Comparison of ENCODE assay signal across 27 cellular contexts in genomic region chr1:104105466-104105865, GRCh38.
"Had no signal": no experiment of that assay in that cellular context is flagged by ENCODE, and none has a peak within 500 bp of the region (broad histone marks: within the 10 kb centered on the region; RNA-seq: fewer than 3 reads in every experiment).

No MANE protein-coding gene starts in this region.

- H3K9me3 Mint-ChIP-seq: endodermal cell, mesothelial cell of epicardium had no signal

- H3K36me3 Mint-ChIP-seq: mesothelial cell of epicardium had no signal

- H3K36me3 ChIP-seq: colonic mucosa, esophagus squamous epithelium, gastrocnemius medialis, heart right ventricle, left lung, lower lobe of right lung had no signal

- DNase-seq: colonic mucosa; cortex of kidney; effector CD8-positive, alpha-beta T cell; effector memory CD8-positive, alpha-beta T cell; endodermal cell; erythroblast; esophagus squamous epithelium; foreskin fibroblast; foreskin melanocyte; gastrocnemius medialis; glutamatergic neuron; head of caudate nucleus; heart right ventricle; hippocampal formation; left cardiac atrium; left lung; left ventricle myocardium superior; lower lobe of right lung; mesenchymal stem cell; mucosa of descending colon had no signal

- H3K4me3 Mint-ChIP-seq: dendritic cell treated with granulocyte-macrophage colony-stimulating factor and Interleukin-4, amounts not matched to agents 40 ng/mL and 50 ng/mL, for 4 days; effector memory CD8-positive, alpha-beta T cell; endodermal cell; mesothelial cell of epicardium had no signal

- H3K27ac ChIP-seq: colonic mucosa, epithelial cell of prostate, esophagus squamous epithelium, gastrocnemius medialis, heart right ventricle, left lung, lower lobe of right lung had no signal

- H3K27me3 ChIP-seq: colonic mucosa, esophagus squamous epithelium, gastrocnemius medialis, heart right ventricle, left lung had no signal

- H3K4me3 ChIP-seq: colonic mucosa, esophagus squamous epithelium, gastrocnemius medialis, heart right ventricle, left lung, lower lobe of right lung, mucosa of descending colon had no signal

- H3K9me3 ChIP-seq: colonic mucosa, esophagus squamous epithelium, gastrocnemius medialis, heart right ventricle, left lung, lower lobe of right lung, mucosa of descending colon had no signal

- ATAC-seq: effector memory CD8-positive, alpha-beta T cell; esophagus mucosa; gastrocnemius medialis; heart right ventricle; left cardiac atrium; left lung; left ventricle myocardium superior; lower lobe of right lung; mucosa of descending colon had no signal

- FAIRE-seq: endometrium, islet of Langerhans, keratinocyte had no signal

- H3K4me1 ChIP-seq: colonic mucosa, esophagus squamous epithelium, gastrocnemius medialis, heart right ventricle, left lung, lower lobe of right lung had no signal

- H3K27ac Mint-ChIP-seq: dendritic cell treated with granulocyte-macrophage colony-stimulating factor and Interleukin-4, amounts not matched to agents 40 ng/mL and 50 ng/mL, for 4 days; effector memory CD8-positive, alpha-beta T cell; endodermal cell; mesothelial cell of epicardium had no signal

- H3K27me3 Mint-ChIP-seq: dendritic cell treated with granulocyte-macrophage colony-stimulating factor and Interleukin-4, amounts not matched to agents 40 ng/mL and 50 ng/mL, for 4 days; effector memory CD8-positive, alpha-beta T cell had no signal
